In genomic region chr4:58303456-58303855, GRCh38 we compare ENCODE assay signal across 25 cellular contexts.
"Had no signal": no experiment of that assay in that cellular context is flagged by ENCODE, and none has a peak within 500 bp of the region (broad histone marks: within the 10 kb centered on the region; RNA-seq: fewer than 3 reads in every experiment).

No MANE protein-coding gene starts in this region.

- H3K4me3 Mint-ChIP-seq: dendritic cell treated with granulocyte-macrophage colony-stimulating factor and Interleukin-4, amounts not matched to agents 40 ng/mL and 50 ng/mL, for 4 days; effector memory CD8-positive, alpha-beta T cell; endodermal cell had no signal

- H3K27me3 Mint-ChIP-seq: dendritic cell treated with granulocyte-macrophage colony-stimulating factor and Interleukin-4, amounts not matched to agents 40 ng/mL and 50 ng/mL, for 4 days; effector memory CD8-positive, alpha-beta T cell had no signal

- ATAC-seq: effector memory CD8-positive, alpha-beta T cell; esophagus mucosa; foreskin keratinocyte; gastrocnemius medialis; gastroesophageal sphincter; heart left ventricle had no signal

- H3K27ac ChIP-seq: colonic mucosa, coronary artery, dorsolateral prefrontal cortex, epithelial cell of prostate, esophagus muscularis mucosa, esophagus squamous epithelium, foreskin keratinocyte, gastrocnemius medialis, gastroesophageal sphincter, heart left ventricle had no signal

- H3K4me3 ChIP-seq: colonic mucosa, coronary artery, dorsolateral prefrontal cortex, esophagus muscularis mucosa, esophagus squamous epithelium, gastrocnemius medialis, gastroesophageal sphincter, heart left ventricle had no signal

- H3K36me3 ChIP-seq: colonic mucosa, esophagus muscularis mucosa, esophagus squamous epithelium, gastrocnemius medialis, gastroesophageal sphincter, heart left ventricle had no signal

- H3K4me1 ChIP-seq: colonic mucosa, esophagus squamous epithelium, foreskin keratinocyte, gastrocnemius medialis had no signal

- H3K9me3 ChIP-seq: colonic mucosa, esophagus muscularis mucosa, esophagus squamous epithelium, gastrocnemius medialis, gastroesophageal sphincter, heart left ventricle had no signal

- DNase-seq: colonic mucosa; cortex of kidney; dermis blood vessel endothelial cell; dorsolateral prefrontal cortex; effector CD4-positive, alpha-beta T cell; effector CD8-positive, alpha-beta T cell; effector memory CD4-positive, alpha-beta T cell; effector memory CD8-positive, alpha-beta T cell; endodermal cell; erythroblast; esophagus squamous epithelium; foreskin fibroblast; foreskin keratinocyte; foreskin melanocyte; gastrocnemius medialis; glutamatergic neuron; head of caudate nucleus; heart left ventricle had no signal

- H3K27me3 ChIP-seq: colonic mucosa, dorsolateral prefrontal cortex, esophagus muscularis mucosa, esophagus squamous epithelium, foreskin keratinocyte, gastrocnemius medialis, gastroesophageal sphincter, heart left ventricle had no signal

- H3K27ac Mint-ChIP-seq: dendritic cell treated with granulocyte-macrophage colony-stimulating factor and Interleukin-4, amounts not matched to agents 40 ng/mL and 50 ng/mL, for 4 days; effector memory CD8-positive, alpha-beta T cell; endodermal cell had no signal

- FAIRE-seq: endothelial cell of umbilical vein had no signal
